In the genomic region with DNA sequence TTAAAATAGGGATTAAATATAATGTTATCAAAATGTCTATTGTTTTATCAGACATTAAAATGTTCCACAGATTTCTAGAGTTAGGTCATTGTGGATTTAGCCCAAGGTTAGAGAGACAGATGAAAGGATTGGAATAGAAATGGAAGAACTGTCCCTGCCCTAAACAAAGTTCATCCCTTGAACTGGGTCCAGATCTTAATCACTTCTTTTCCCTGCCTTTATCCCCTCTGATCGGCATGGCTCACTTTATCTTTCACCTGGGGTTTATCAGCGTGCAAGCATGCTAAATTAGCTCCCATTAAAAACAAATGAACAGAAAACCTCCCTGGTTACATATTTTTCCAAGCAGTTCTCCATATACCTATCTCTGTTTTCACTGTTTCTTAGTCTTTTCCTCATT, we compare ENCODE assay signal across 28 cellular contexts.
"Had no signal": no experiment of that assay in that cellular context is flagged by ENCODE, and none has a peak within 500 bp of the region (broad histone marks: within the 10 kb centered on the region; RNA-seq: fewer than 3 reads in every experiment).

No MANE protein-coding gene starts in this region.

- H3K9me3 ChIP-seq: suprapubic skin, testis, thoracic aorta, thyroid gland, tibial artery, tibial nerve, uterus, vagina had no signal

- FAIRE-seq: urothelium cell line had no signal

- ATAC-seq: stimulated activated effector memory CD8-positive, alpha-beta T cell treated with anti-CD3 and anti-CD28 coated beads, Interleukin-12 subunit alpha, Interleukin-12 subunit beta, amount 100 ng/mL, for 72 hours; stimulated activated memory B cell treated with anti-CD40 and anti-IgM and Interleukin-4, amounts not matched to agents 10 μg/mL and 1 μg/mL and 100 μg/mL, for 72 hours; stimulated activated naive B cell treated with anti-CD40 and anti-IgM and Interleukin-4, amounts not matched to agents 10 μg/mL and 1 μg/mL and 100 μg/mL, for 72 hours; stimulated activated naive CD8-positive, alpha-beta T cell treated with anti-CD3 and anti-CD28 coated beads, Interleukin-15, amount 100 ng/mL, for 72 hours; stimulated activated naive CD8-positive, alpha-beta T cell treated with anti-CD3 and anti-CD28 coated beads, Interleukin-15, Interleukin-2, amounts not matched to agents 100 U/mL and 50 U/mL, for 24 hours had no signal

- H3K27ac ChIP-seq: stomach, suprapubic skin, testis, thoracic aorta, thyroid gland, tibial artery, tibial nerve, transverse colon, upper lobe of left lung, uterus, vagina had no signal

- H3K4me3 ChIP-seq: stomach, suprapubic skin, testis, thoracic aorta, thyroid gland, tibial artery, tibial nerve, transverse colon, upper lobe of left lung, uterus, vagina had no signal

- H3K4me3 Mint-ChIP-seq: stimulated activated effector memory CD8-positive, alpha-beta T cell treated with anti-CD3 and anti-CD28 coated beads, Interleukin-12 subunit alpha, Interleukin-12 subunit beta, amount 100 ng/mL, for 72 hours; stimulated activated memory B cell treated with anti-CD40 and anti-IgM and Interleukin-4, amounts not matched to agents 10 μg/mL and 1 μg/mL and 100 μg/mL, for 72 hours; stimulated activated naive B cell treated with anti-CD40 and anti-IgM and Interleukin-4, amounts not matched to agents 10 μg/mL and 1 μg/mL and 100 μg/mL, for 72 hours; stimulated activated naive CD8-positive, alpha-beta T cell treated with anti-CD3 and anti-CD28 coated beads, Interleukin-15, amount 100 ng/mL, for 72 hours; stimulated activated naive CD8-positive, alpha-beta T cell treated with anti-CD3 and anti-CD28 coated beads, Interleukin-15, Interleukin-2, amounts not matched to agents 100 ng/mL and 50 ng/mL, for 24 hours; type B pancreatic cell had no signal

- H3K27ac Mint-ChIP-seq: stimulated activated effector memory CD8-positive, alpha-beta T cell treated with anti-CD3 and anti-CD28 coated beads, Interleukin-12 subunit alpha, Interleukin-12 subunit beta, amount 100 ng/mL, for 72 hours; stimulated activated memory B cell treated with anti-CD40 and anti-IgM and Interleukin-4, amounts not matched to agents 10 μg/mL and 1 μg/mL and 100 μg/mL, for 72 hours; stimulated activated naive B cell treated with anti-CD40 and anti-IgM and Interleukin-4, amounts not matched to agents 10 μg/mL and 1 μg/mL and 100 μg/mL, for 72 hours; stimulated activated naive CD8-positive, alpha-beta T cell treated with anti-CD3 and anti-CD28 coated beads, Interleukin-15, amount 100 ng/mL, for 72 hours; stimulated activated naive CD8-positive, alpha-beta T cell treated with anti-CD3 and anti-CD28 coated beads, Interleukin-15, Interleukin-2, amounts not matched to agents 100 ng/mL and 50 ng/mL, for 24 hours; type B pancreatic cell had no signal

- H3K36me3 ChIP-seq: stomach, suprapubic skin, thoracic aorta, thyroid gland, tibial artery, tibial nerve, transverse colon, upper lobe of left lung, uterus, vagina had no signal

- H3K27me3 ChIP-seq: stomach, suprapubic skin, testis, thyroid gland, tibial artery, tibial nerve, transverse colon, upper lobe of left lung, uterus, vagina had no signal

- H3K9me3 Mint-ChIP-seq: stimulated activated effector memory CD8-positive, alpha-beta T cell treated with anti-CD3 and anti-CD28 coated beads, Interleukin-12 subunit alpha, Interleukin-12 subunit beta, amount 100 ng/mL, for 72 hours had no signal

- H3K4me1 Mint-ChIP-seq: stimulated activated effector memory CD8-positive, alpha-beta T cell treated with anti-CD3 and anti-CD28 coated beads, Interleukin-12 subunit alpha, Interleukin-12 subunit beta, amount 100 ng/mL, for 72 hours; stimulated activated memory B cell treated with anti-CD40 and anti-IgM and Interleukin-4, amounts not matched to agents 10 μg/mL and 1 μg/mL and 100 μg/mL, for 72 hours; stimulated activated naive CD8-positive, alpha-beta T cell treated with anti-CD3 and anti-CD28 coated beads, Interleukin-15, amount 100 ng/mL, for 72 hours had no signal

- H3K27me3 Mint-ChIP-seq: type B pancreatic cell had no signal

- H3K36me3 Mint-ChIP-seq: stimulated activated effector memory CD8-positive, alpha-beta T cell treated with anti-CD3 and anti-CD28 coated beads, Interleukin-12 subunit alpha, Interleukin-12 subunit beta, amount 100 ng/mL, for 72 hours; stimulated activated memory B cell treated with anti-CD40 and anti-IgM and Interleukin-4, amounts not matched to agents 10 μg/mL and 1 μg/mL and 100 μg/mL, for 72 hours; stimulated activated naive B cell treated with anti-CD40 and anti-IgM and Interleukin-4, amounts not matched to agents 10 μg/mL and 1 μg/mL and 100 μg/mL, for 72 hours; type B pancreatic cell had no signal

- H3K4me1 ChIP-seq: testis, uterus, vagina had no signal

- DNase-seq: stimulated activated CD4-positive, alpha-beta T cell treated with anti-CD3 and anti-CD28 coated beads, Interleukin-2, amount 100 ng/mL, for 48 hours; stimulated activated CD4-positive, alpha-beta T cell treated with anti-CD3 and anti-CD28 coated beads, Interleukin-4, amount 100 ng/mL, for 1 hour; stimulated activated CD4-positive, alpha-beta T cell treated with anti-CD3 and anti-CD28 coated beads, Interleukin-4, amount 100 ng/mL, for 24 hours; stimulated activated CD4-positive, alpha-beta T cell treated with anti-CD3 and anti-CD28 coated beads, Interleukin-4, amount 100 ng/mL, for 4 hours; stimulated activated CD8-positive, alpha-beta memory T cell treated with anti-CD3 and anti-CD28 coated beads, Interleukin-4, amount 100 ng/mL, for 48 hours; stimulated activated naive B cell treated with anti-CD40 and anti-IgM and Interleukin-4, amounts not matched to agents 10 μg/mL and 1 μg/mL and 100 μg/mL, for 72 hours; stimulated activated naive CD4-positive, alpha-beta T cell; stimulated activated naive CD4-positive, alpha-beta T cell treated with Interleukin-2 at 50 U/mL for 16 hours; stimulated activated naive CD8-positive, alpha-beta T cell treated with anti-CD3 and anti-CD28 coated beads, Interleukin-15, amount 100 ng/mL, for 72 hours; stimulated activated naive CD8-positive, alpha-beta T cell treated with anti-CD3 and anti-CD28 coated beads, Interleukin-15, Interleukin-2, amounts not matched to agents 100 U/mL and 50 U/mL, for 24 hours; stomach; substantia nigra; testis; thyroid gland; tibial artery; transverse colon; trophoblast cell; upper lobe of left lung; uterus had no signal
